In genomic region chr14:51210594-51210993, GRCh38 we compare ENCODE assay signal across 26 cellular contexts. TPM values are rescaled to one million over a fixed set of nuclear protein-coding genes. Genes with fewer than 3 reads are reported as not detected.
DNase-seq lines count a peak whose midpoint lies in the region; ATAC-seq and TF ChIP-seq lines count a peak whose summit lies in the region.
"Had no signal": no experiment of that assay in that cellular context is flagged by ENCODE, and none has a peak within 500 bp of the region (broad histone marks: within the 10 kb centered on the region; RNA-seq: fewer than 3 reads in every experiment).

No MANE protein-coding gene starts in this region.

- H3K4me3 ChIP-seq in neural progenitor cell (no peak overlapping the region), colonic mucosa (no peak overlapping the region)
- no peak overlapping the region for H3K4me3 ChIP-seq in CD8-positive, alpha-beta memory T cell (ENCODE audit: low read length)
- H3K4me3 ChIP-seq: GM23248, prostate gland, SK-N-MC, thoracic aorta had no signal

- no peak overlapping the region for H2AFZ ChIP-seq in neural progenitor cell (replicated peaks)
- H2AFZ ChIP-seq: GM23248 had no signal

- H4K20me1 ChIP-seq in neural progenitor cell (ENCODE audit: low read depth): no peaks in the 10 kb centered on the region

- POLR2A ChIA-PET in CD8-positive, alpha-beta memory T cell (lab: Charles Lee): no interaction called here

- H3K4me2 ChIP-seq in neural progenitor cell: no peak overlapping the region

- H3K27ac ChIP-seq in neural progenitor cell (no peak overlapping the region), colonic mucosa (no peak overlapping the region)
- no peak overlapping the region for H3K27ac ChIP-seq in CD8-positive, alpha-beta memory T cell (ENCODE audit: low read depth, low read length)
- H3K27ac ChIP-seq: foreskin keratinocyte, GM23248, neutrophil, prostate gland, SK-N-MC, thoracic aorta had no signal

- H3K79me2 ChIP-seq in neural progenitor cell (ENCODE audit: low read depth): no peaks in the 10 kb centered on the region

- H3K27me3 ChIP-seq in neural progenitor cell: no peaks in the 10 kb centered on the region
- no peaks in the 10 kb centered on the region for H3K27me3 ChIP-seq in colonic mucosa
- no peaks in the 10 kb centered on the region for H3K27me3 ChIP-seq in CD8-positive, alpha-beta memory T cell (ENCODE audit: insufficient read depth, low read length, poor library complexity, severe bottlenecking)
- H3K27me3 ChIP-seq: neutrophil had no signal

- CTCF ChIA-PET in CD8-positive, alpha-beta memory T cell (lab: Charles Lee): no interaction called here

- H3K27ac Mint-ChIP-seq in neural progenitor cell: no peak overlapping the region
- H3K27ac Mint-ChIP-seq in CD8-positive, alpha-beta memory T cell: no peak overlapping the region
- H3K27ac Mint-ChIP-seq: memory B cell; T-helper 1 cell treated with Interleukin-12 subunit alpha and Interleukin-12 subunit beta and Interleukin-4 antibody, amounts not matched to agents 30 μg/mL and 1 μg/mL, for 36 hours had no signal

- peaks cover 2% of the 10 kb centered on the region for H3K27me3 Mint-ChIP-seq in neural progenitor cell (ENCODE audit: insufficient read depth, low read depth)
- H3K27me3 Mint-ChIP-seq in activated T-cell treated with anti-CD3 and anti-CD28 coated beads, Interleukin-2, amount 50 U/mL, for 4 hours (ENCODE audit: low read depth): peaks cover 10% of the 10 kb centered on the region
- peaks cover 5 to 28% of the 10 kb centered on the region in 2 donors for H3K27me3 Mint-ChIP-seq in CD8-positive, alpha-beta memory T cell

- H3K9me3 ChIP-seq in neural progenitor cell (ENCODE audit: low read depth) (no peaks in the 10 kb centered on the region), colonic mucosa (no peaks in the 10 kb centered on the region)
- H3K9me3 ChIP-seq in CD8-positive, alpha-beta memory T cell (ENCODE audit: low read length): no peaks in the 10 kb centered on the region
- H3K9me3 ChIP-seq: Caco-2, neutrophil, prostate gland, thoracic aorta had no signal

- no peaks in the 10 kb centered on the region for H3K36me3 Mint-ChIP-seq in neural progenitor cell
- no peaks in the 10 kb centered on the region for H3K36me3 Mint-ChIP-seq in activated T-cell treated with anti-CD3 and anti-CD28 coated beads, Interleukin-2, amount 50 U/mL, for 4 hours (ENCODE audit: insufficient read depth)
- peaks cover 0 to 5% (median 0%) of the 10 kb centered on the region in 3 donors for H3K36me3 Mint-ChIP-seq in CD8-positive, alpha-beta memory T cell
- H3K36me3 Mint-ChIP-seq: brain, memory B cell had no signal

- H3K4me3 Mint-ChIP-seq in neural progenitor cell: no peak overlapping the region
- no peak overlapping the region for H3K4me3 Mint-ChIP-seq in activated T-cell treated with anti-CD3 and anti-CD28 coated beads, Interleukin-2, amount 50 U/mL, for 4 hours
- no peak overlapping the region for H3K4me3 Mint-ChIP-seq in CD8-positive, alpha-beta memory T cell
- H3K4me3 Mint-ChIP-seq: brain; memory B cell; T-helper 1 cell treated with Interleukin-12 subunit alpha and Interleukin-12 subunit beta and Interleukin-4 antibody, amounts not matched to agents 30 μg/mL and 1 μg/mL, for 36 hours had no signal

- no peaks in the 10 kb centered on the region for H3K9me3 Mint-ChIP-seq in neural progenitor cell
- no peaks in the 10 kb centered on the region for H3K9me3 Mint-ChIP-seq in activated T-cell treated with anti-CD3 and anti-CD28 coated beads, Interleukin-2, amount 50 U/mL, for 4 hours
- peaks cover 0 to 15% (median 0%) of the 10 kb centered on the region in 5 donors for H3K9me3 Mint-ChIP-seq in CD8-positive, alpha-beta memory T cell
- H3K9me3 Mint-ChIP-seq: memory B cell; T-helper 1 cell treated with Interleukin-12 subunit alpha and Interleukin-12 subunit beta and Interleukin-4 antibody, amounts not matched to agents 30 μg/mL and 1 μg/mL, for 36 hours had no signal

- H3K9ac ChIP-seq in neural progenitor cell (no peak overlapping the region), colonic mucosa (ENCODE audit: low read depth in 2 of 2, low read length in 2 of 2) (no peak overlapping the region)
- H3K9ac ChIP-seq: GM23248 had no signal

- H3K4me1 Mint-ChIP-seq in neural progenitor cell: peaks cover 7% of the 10 kb centered on the region
- no peaks in the 10 kb centered on the region for H3K4me1 Mint-ChIP-seq in activated T-cell treated with anti-CD3 and anti-CD28 coated beads, Interleukin-2, amount 50 U/mL, for 4 hours (ENCODE audit: low read depth)
- H3K4me1 Mint-ChIP-seq in CD8-positive, alpha-beta memory T cell: no peaks in the 10 kb centered on the region
- H3K4me1 Mint-ChIP-seq: memory B cell had no signal

- intact Hi-C loops in colonic mucosa (cut with DNase I): no loop called here

- TF ChIP-seq CTCF in neural progenitor cell (IDR thresholded peaks at IDR 0.05) (no peak), colonic mucosa (IDR thresholded peaks at IDR 0.05) (no peak)

- ATAC-seq in activated T-cell treated with anti-CD3 and anti-CD28 coated beads, Interleukin-2, amount 50 U/mL, for 4 hours: no peak
- ATAC-seq: foreskin keratinocyte; left colon; stimulated activated naive CD8-positive, alpha-beta T cell treated with anti-CD3 and anti-CD28 coated beads, Interleukin-15, Interleukin-2, amounts not matched to agents 100 U/mL and 50 U/mL, for 24 hours had no signal

- H3F3A ChIP-seq in neural progenitor cell (ENCODE audit: low read depth): no peaks in the 10 kb centered on the region

- no peaks in the 10 kb centered on the region for H3K36me3 ChIP-seq in neural progenitor cell
- no peaks in the 10 kb centered on the region for H3K36me3 ChIP-seq in colonic mucosa
- H3K36me3 ChIP-seq in CD8-positive, alpha-beta memory T cell (ENCODE audit: insufficient read depth, low read length): no peaks in the 10 kb centered on the region
- H3K36me3 ChIP-seq: neutrophil, prostate gland, thoracic aorta had no signal

- DNase-seq in NCI-H345 (lab: John Stamatoyannopoulos, UW): peak; percentile 16
- DNase-seq in NCI-H345 treated with DMSO at 0.1 percent for 48 hours (lab: John Stamatoyannopoulos, UW; ENCODE audit: unreplicated experiment): no peak
- peak; percentile 71 for DNase-seq in NCI-H1092 treated with DMSO at 0.1 percent for 48 hours (lab: John Stamatoyannopoulos, UW)
- peak; percentile 76 for DNase-seq in NCI-H748 (lab: John Stamatoyannopoulos, UW; ENCODE audit: unreplicated experiment)
- DNase-seq in neural progenitor cell (ENCODE audit: low spot score): peak; percentile 13
- no peak for DNase-seq in colonic mucosa
- DNase-seq in activated T-cell treated with anti-CD3 and anti-CD28 coated beads, Interleukin-2, amount 50 U/mL, for 4 hours: no peak
- DNase-seq in CD8-positive, alpha-beta memory T cell: no peak
- DNase-seq: activated CD4-positive, alpha-beta T cell treated with anti-CD3 and anti-CD28 coated beads for 4 hours; activated naive CD4-positive, alpha-beta T cell; activated T-cell treated with anti-CD3 and anti-CD28 coated beads, Interleukin-2, amount 50 U/mL, for 48 hours; Caco-2; effector CD8-positive, alpha-beta T cell; foreskin keratinocyte; Kasumi-1; left colon; stimulated activated CD4-positive, alpha-beta T cell treated with anti-CD3 and anti-CD28 coated beads, Interleukin-15, amount 100 ng/mL, for 24 hours; stimulated activated naive CD8-positive, alpha-beta T cell treated with anti-CD3 and anti-CD28 coated beads, Interleukin-15, Interleukin-2, amounts not matched to agents 100 U/mL and 50 U/mL, for 24 hours had no signal

- peaks cover 7% of the 10 kb centered on the region for H3K4me1 ChIP-seq in neural progenitor cell
- no peaks in the 10 kb centered on the region for H3K4me1 ChIP-seq in colonic mucosa
- H3K4me1 ChIP-seq in CD8-positive, alpha-beta memory T cell (ENCODE audit: insufficient read depth, low read length): no peaks in the 10 kb centered on the region
- H3K4me1 ChIP-seq: foreskin keratinocyte, prostate gland had no signal

RNA-seq across cellular contexts. Expression of gene TMX1, which starts 29.5 kb away (rescaled TPM):
- total RNA-seq in neural progenitor cell (ENCODE audit: low replicate concordance) (75.6 and 96.4 TPM in 2 replicates), colonic mucosa (10 to 100 TPM; 38.9 to 40.1 TPM)
- total RNA-seq in activated T-cell treated with anti-CD3 and anti-CD28 coated beads, Interleukin-2, amount 50 U/mL, for 4 hours: 10 to 100 TPM; 50.7 to 60.5 (median 60.2) TPM
- 10 to 100 TPM; 51.8 to 55.1 TPM for total RNA-seq in CD8-positive, alpha-beta memory T cell
- 43.3 TPM for polyA plus RNA-seq in CD8-positive, alpha-beta memory T cell

Comparison
In these comparisons a context has a peak if more than half of its experiments do, and no peak if none do; other contexts are left out.
1. DNase-seq: peak in NCI-H345 (single experiment), NCI-H1092 treated with DMSO at 0.1 percent for 48 hours (single experiment), NCI-H748 (single experiment) and neural progenitor cell (single experiment); none in NCI-H345 treated with DMSO at 0.1 percent for 48 hours (single experiment), colonic mucosa (single experiment), activated T-cell treated with anti-CD3 and anti-CD28 coated beads, Interleukin-2, amount 50 U/mL, for 4 hours (single experiment) and CD8-positive, alpha-beta memory T cell (0 of 5).